ENCODE assay signal across 1 cellular context in genomic region chr19:7550169-7550770, GRCh38.
TF ChIP-seq lines count a peak whose summit lies in the region.

No MANE protein-coding gene starts in this region.

TF ChIP-seq in HepG2, 621 proteins besides CTCF, POLR2A, EP300 and RAD21:
- TF ChIP-seq EED (CRISPR knock-in tag; IDR thresholded peaks at IDR 0.05), result no peak
- no peak for TF ChIP-seq PAX8 (CRISPR knock-in tag; IDR thresholded peaks at IDR 0.05; ENCODE audit: borderline replicate concordance)
- no peak for TF ChIP-seq ZNF770 (CRISPR knock-in tag; IDR thresholded peaks at IDR 0.05)
- no peak for TF ChIP-seq ZNF782 (CRISPR knock-in tag; IDR thresholded peaks at IDR 0.05; ENCODE audit: borderline replicate concordance)
- TF ChIP-seq CSRNP1 (CRISPR knock-in tag; IDR thresholded peaks at IDR 0.05), result no peak
- no peak for TF ChIP-seq ZNF605 (CRISPR knock-in tag; IDR thresholded peaks at IDR 0.05)
- no peak for TF ChIP-seq MIXL1 (CRISPR knock-in tag; IDR thresholded peaks at IDR 0.05)
- TF ChIP-seq GRHL1 (CRISPR knock-in tag; conservative IDR thresholded peaks at IDR 0.05), result no peak
- no peak for TF ChIP-seq TBX3 (IDR thresholded peaks at IDR 0.05; ENCODE audit: borderline replicate concordance)
- no peak for TF ChIP-seq ATM (IDR thresholded peaks at IDR 0.05; ENCODE audit: borderline replicate concordance)
- no peak for TF ChIP-seq ZNF230 (CRISPR knock-in tag; IDR thresholded peaks at IDR 0.05)
- no peak for TF ChIP-seq U2AF1 (optimal IDR thresholded peaks at IDR 0.05; ENCODE audit: low read depth, low read length)
- TF ChIP-seq HDAC1 (CRISPR knock-in tag; IDR thresholded peaks at IDR 0.05), result no peak
- no peak for TF ChIP-seq JUN (CRISPR knock-in tag; IDR thresholded peaks at IDR 0.05)
- TF ChIP-seq DMTF1 (CRISPR knock-in tag; IDR thresholded peaks at IDR 0.05), result no peak
- no peak for TF ChIP-seq ZNF747 (CRISPR knock-in tag; IDR thresholded peaks at IDR 0.05; ENCODE audit: borderline replicate concordance)
- no peak for TF ChIP-seq MYNN (CRISPR knock-in tag; IDR thresholded peaks at IDR 0.05; ENCODE audit: low read depth)
- TF ChIP-seq ZBTB43 (CRISPR knock-in tag; conservative IDR thresholded peaks at IDR 0.05), result no peak
